In genomic region chr11:129204439-129204838, GRCh38 we compare ENCODE assay signal across 33 cellular contexts.
"Had no signal": no experiment of that assay in that cellular context is flagged by ENCODE, and none has a peak within 500 bp of the region (broad histone marks: within the 10 kb centered on the region; RNA-seq: fewer than 3 reads in every experiment).

No MANE protein-coding gene starts in this region.

- H3K9me3 Mint-ChIP-seq: activated naive CD4-positive, alpha-beta T cell treated with anti-CD3 and anti-CD28 coated beads, Interleukin-2, amount 50 U/mL, for 24 hours; activated naive CD4-positive, alpha-beta T cell treated with anti-CD3 and anti-CD28 coated beads, Interleukin-2, amount 50 U/mL, for 72 hours; activated T-cell treated with anti-CD3 and anti-CD28 coated beads, Interleukin-2, amount 50 U/mL, for 4 hours had no signal

- H3K27me3 Mint-ChIP-seq: activated naive CD8-positive, alpha-beta T cell; activated naive CD8-positive, alpha-beta T cell treated with anti-CD3 and anti-CD28 coated beads for 36 hours; activated naive CD8-positive, alpha-beta T cell treated with anti-CD3 and anti-CD28 coated beads, Interleukin-2, amount 10 ng/mL, durations not matched to agents 7 days and 5 days; activated naive CD8-positive, alpha-beta T cell treated with anti-CD3 and anti-CD28 coated beads, Interleukin-2, amount 50 U/mL, for 24 hours; brain; central memory CD8-positive, alpha-beta T cell had no signal

- DNase-seq: activated effector memory CD4-positive, alpha-beta T cell treated with anti-CD3 and anti-CD28 coated beads, Interleukin-2, amount 50 U/mL, for 16 hours; activated effector memory CD4-positive, alpha-beta T cell treated with Interleukin-2 at 50 U/mL for 16 hours; activated gamma-delta T cell; activated gamma-delta T cell treated with Interleukin-2 at 50 U/mL for 16 hours; activated naive CD4-positive, alpha-beta T cell; activated naive CD4-positive, alpha-beta T cell treated with anti-CD3 and anti-CD28 coated beads for 36 hours; activated naive CD4-positive, alpha-beta T cell treated with anti-CD3 and anti-CD28 coated beads, Interleukin-2, amount 10 ng/mL, durations not matched to agents 7 days and 5 days; activated naive CD4-positive, alpha-beta T cell treated with anti-CD3 and anti-CD28 coated beads, Interleukin-2, amount 50 U/mL, for 16 hours; activated naive CD4-positive, alpha-beta T cell treated with Interleukin-2 at 50 U/mL for 16 hours; activated naive CD8-positive, alpha-beta T cell treated with anti-CD3 and anti-CD28 coated beads for 36 hours; activated naive CD8-positive, alpha-beta T cell treated with anti-CD3 and anti-CD28 coated beads, Interleukin-2, amount 10 ng/mL, durations not matched to agents 7 days and 5 days; activated naive CD8-positive, alpha-beta T cell treated with anti-CD3 and anti-CD28 coated beads, Interleukin-2, amount 50 U/mL, for 24 hours; activated T-cell treated with anti-CD3 and anti-CD28 coated beads, Interleukin-2, amount 50 U/mL, for 1 hour; activated T-cell treated with anti-CD3 and anti-CD28 coated beads, Interleukin-2, amount 50 U/mL, for 4 hours; activated T-cell treated with anti-CD3 and anti-CD28 coated beads, Interleukin-2, amount 50 U/mL, for 48 hours; adrenal gland; amniotic stem cell; amygdala; anterior cingulate cortex; aorta; body of pancreas; brain microvascular endothelial cell; caudate nucleus; central memory CD4-positive, alpha-beta T cell; cerebellar nuclear complex had no signal

- H3K4me1 Mint-ChIP-seq: activated naive CD4-positive, alpha-beta T cell treated with anti-CD3 and anti-CD28 coated beads, Interleukin-2, amount 10 ng/mL, durations not matched to agents 7 days and 5 days; activated naive CD8-positive, alpha-beta T cell treated with anti-CD3 and anti-CD28 coated beads, Interleukin-2, amount 10 ng/mL, durations not matched to agents 7 days and 5 days; activated T-helper 17 cell treated with anti-CD3 and anti-CD28 coated beads, Interleukin-2, amount 50 U/mL, for 72 hours; central memory CD8-positive, alpha-beta T cell had no signal

- ATAC-seq: activated naive CD8-positive, alpha-beta T cell treated with anti-CD3 and anti-CD28 coated beads, Interleukin-2, amount 50 U/mL, for 24 hours; activated T-cell treated with anti-CD3 and anti-CD28 coated beads, Interleukin-2, amount 50 U/mL, for 4 hours; activated T-helper 17 cell treated with anti-CD3 and anti-CD28 coated beads, Interleukin-2, amount 50 U/mL, for 72 hours; body of pancreas had no signal

- H3K36me3 Mint-ChIP-seq: activated naive CD4-positive, alpha-beta T cell treated with anti-CD3 and anti-CD28 coated beads, Interleukin-2, amount 10 ng/mL, durations not matched to agents 7 days and 5 days; activated naive CD4-positive, alpha-beta T cell treated with anti-CD3 and anti-CD28 coated beads, Interleukin-2, amount 50 U/mL, for 24 hours had no signal

- H3K4me3 Mint-ChIP-seq: activated naive CD4-positive, alpha-beta T cell treated with anti-CD3 and anti-CD28 coated beads for 36 hours; activated naive CD4-positive, alpha-beta T cell treated with anti-CD3 and anti-CD28 coated beads, Interleukin-2, amount 10 ng/mL, durations not matched to agents 7 days and 5 days; activated naive CD4-positive, alpha-beta T cell treated with anti-CD3 and anti-CD28 coated beads, Interleukin-2, amount 50 U/mL, for 24 hours; activated naive CD8-positive, alpha-beta T cell; activated naive CD8-positive, alpha-beta T cell treated with anti-CD3 and anti-CD28 coated beads for 36 hours; activated naive CD8-positive, alpha-beta T cell treated with anti-CD3 and anti-CD28 coated beads, Interleukin-2, amount 10 ng/mL, durations not matched to agents 7 days and 5 days; activated naive CD8-positive, alpha-beta T cell treated with anti-CD3 and anti-CD28 coated beads, Interleukin-2, amount 50 U/mL, for 24 hours; activated T-cell treated with anti-CD3 and anti-CD28 coated beads, Interleukin-2, amount 50 U/mL, for 4 hours; activated T-helper 1 cell treated with anti-CD3 and anti-CD28 coated beads, Interleukin-12 subunit alpha, Interleukin-12 subunit beta, Interleukin-2, Interleukin-4 antibody, amounts not matched to agents 30 ng/mL and 10 ng/mL and 1 ng/mL, durations not matched to agents 14 hours and 24 hours and 36 hours; activated T-helper 17 cell treated with anti-CD3 and anti-CD28 coated beads, Interleukin-2, amount 50 U/mL, for 72 hours; brain; central memory CD8-positive, alpha-beta T cell had no signal

- H3K27ac Mint-ChIP-seq: activated naive CD4-positive, alpha-beta T cell treated with anti-CD3 and anti-CD28 coated beads for 36 hours; activated naive CD4-positive, alpha-beta T cell treated with anti-CD3 and anti-CD28 coated beads, Interleukin-2, amount 10 ng/mL, durations not matched to agents 7 days and 5 days; activated naive CD4-positive, alpha-beta T cell treated with anti-CD3 and anti-CD28 coated beads, Interleukin-2, amount 50 U/mL, for 24 hours; activated naive CD4-positive, alpha-beta T cell treated with anti-CD3 and anti-CD28 coated beads, Interleukin-2, amount 50 U/mL, for 72 hours; activated naive CD8-positive, alpha-beta T cell; activated naive CD8-positive, alpha-beta T cell treated with anti-CD3 and anti-CD28 coated beads for 36 hours; activated naive CD8-positive, alpha-beta T cell treated with anti-CD3 and anti-CD28 coated beads, Interleukin-2, amount 10 ng/mL, durations not matched to agents 7 days and 5 days; activated naive CD8-positive, alpha-beta T cell treated with anti-CD3 and anti-CD28 coated beads, Interleukin-2, amount 50 U/mL, for 24 hours; activated T-helper 1 cell treated with anti-CD3 and anti-CD28 coated beads, Interleukin-12 subunit alpha, Interleukin-12 subunit beta, Interleukin-2, Interleukin-4 antibody, amounts not matched to agents 30 ng/mL and 10 ng/mL and 1 ng/mL, durations not matched to agents 14 hours and 24 hours and 36 hours; activated T-helper 17 cell treated with anti-CD3 and anti-CD28 coated beads, Interleukin-2, amount 50 U/mL, for 72 hours; activated T-helper 2 cell treated with anti-CD3 and anti-CD28 coated beads, Interferon-gamma antibody, Interleukin-2, Interleukin-4, amounts not matched to agents 10 μg/mL and 5 μg/mL and 100 μg/mL, durations not matched to agents 14 hours and 24 hours and 36 hours; brain had no signal
